10 cellular contexts compared by ENCODE assay signal in the genomic region with DNA sequence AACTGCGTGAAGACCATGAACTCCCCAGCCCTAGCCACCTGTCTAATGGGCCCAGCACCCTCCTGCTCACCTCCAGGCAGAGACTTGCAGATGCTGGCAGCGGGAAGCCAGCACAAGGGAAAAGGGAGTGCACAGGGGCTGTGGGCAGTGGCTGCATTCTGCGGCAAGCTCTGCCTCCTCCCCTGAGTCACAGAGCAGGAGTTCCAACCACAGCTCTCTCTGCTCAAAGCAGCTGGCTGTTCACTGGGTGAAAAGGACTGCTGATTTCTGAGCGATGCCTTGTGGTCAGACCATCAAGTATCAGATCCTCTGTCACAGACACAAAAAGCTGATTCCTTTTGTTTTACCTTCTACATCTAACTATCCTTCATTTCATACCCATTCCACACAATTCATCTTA. TPM values are rescaled to one million over a fixed set of nuclear protein-coding genes. Genes with fewer than 3 reads are reported as not detected.
DNase-seq lines count a peak whose midpoint lies in the region; ATAC-seq and TF ChIP-seq lines count a peak whose summit lies in the region.
"Had no signal": no experiment of that assay in that cellular context is flagged by ENCODE, and none has a peak within 500 bp of the region (broad histone marks: within the 10 kb centered on the region; RNA-seq: fewer than 3 reads in every experiment).

No MANE protein-coding gene starts in this region.

- H3K4me3 ChIP-seq in mucosa of descending colon = no peak overlapping the region
- H3K4me3 ChIP-seq: skin epidermis had no signal

- TF ChIP-seq CTCF in mucosa of descending colon (IDR thresholded peaks at IDR 0.05) = no peak

- peaks cover 2% of the 10 kb centered on the region for H3K36me3 Mint-ChIP-seq in T-helper 2 cell treated with Interferon-gamma antibody and Interleukin-4, amounts not matched to agents 5 μg/mL and 100 μg/mL, for 36 hours (ENCODE audit: low read depth)

- no peak overlapping the region for H3K27ac Mint-ChIP-seq in T-helper 2 cell treated with Interferon-gamma antibody and Interleukin-4, amounts not matched to agents 5 μg/mL and 100 μg/mL, for 36 hours

- intact Hi-C loops in mucosa of descending colon (cut with DNase I, micrococcal nuclease) (loop anchor here (10.0 kb wide), 2 partner anchors 639 to 669 kb away; no protein-coding TSS in a partner anchor), left colon (cut with DNase I, micrococcal nuclease) (loop anchor here (5.0 to 10.0 kb wide), 3 partner anchors 259 to 639 kb away; no protein-coding TSS in a partner anchor)

- peaks cover 42% of the 10 kb centered on the region for H3K27me3 Mint-ChIP-seq in T-helper 2 cell treated with Interferon-gamma antibody and Interleukin-4, amounts not matched to agents 5 μg/mL and 100 μg/mL, for 36 hours (ENCODE audit: low read depth)

- H3K9me3 Mint-ChIP-seq in T-helper 2 cell treated with Interferon-gamma antibody and Interleukin-4, amounts not matched to agents 5 μg/mL and 100 μg/mL, for 36 hours = no peaks in the 10 kb centered on the region

- peaks cover 12% of the 10 kb centered on the region for H3K4me1 ChIP-seq in mucosa of descending colon (ENCODE audit: low read depth)

- ATAC-seq in GM19025 (IDR thresholded peaks at IDR 0.05; ENCODE audit: low read depth, unreplicated experiment) (peak; percentile 87), HG03045 (IDR thresholded peaks at IDR 0.05; ENCODE audit: unreplicated experiment) (peak; percentile 71), mucosa of descending colon (no peak), left colon (no peak)

- H3K9me3 ChIP-seq in mucosa of descending colon = no peaks in the 10 kb centered on the region

- H3K4me1 Mint-ChIP-seq in T-helper 2 cell treated with Interferon-gamma antibody and Interleukin-4, amounts not matched to agents 5 μg/mL and 100 μg/mL, for 36 hours (ENCODE audit: low read depth) = peaks cover 18% of the 10 kb centered on the region

- no peak overlapping the region for H3K4me3 Mint-ChIP-seq in T-helper 2 cell treated with Interferon-gamma antibody and Interleukin-4, amounts not matched to agents 5 μg/mL and 100 μg/mL, for 36 hours

- no peaks in the 10 kb centered on the region for H3K36me3 ChIP-seq in mucosa of descending colon (ENCODE audit: low read depth)

- DNase-seq in A172 (ENCODE audit: low spot score) (peak; percentile 92), mucosa of descending colon (no peak), NCI-H526 treated with DMSO at 0.1 percent for 48 hours (lab: John Stamatoyannopoulos, UW) (no peak), NCI-H2196 treated with DMSO at 0.1 percent for 48 hours (lab: John Stamatoyannopoulos, UW; ENCODE audit: unreplicated experiment) (no peak), left colon (no peak)
- DNase-seq in T-helper 2 cell treated with Interferon-gamma antibody and Interleukin-4, amounts not matched to agents 5 μg/mL and 100 μg/mL, for 36 hours (ENCODE audit: low spot score) = peak; percentile 48

RNA-seq across cellular contexts. Expression of a gene that starts 10.5 kb away (rescaled TPM):
- total RNA-seq in A172 (2014; rRNA removed; shearing (Covaris generic)) = 4.4 TPM in 2 replicates
- total RNA-seq in mucosa of descending colon (1 to 10 TPM in 1 of 3 donors, under 1 TPM in 2; 0.22 to 1.8 (median 0.81) TPM), left colon (1 to 10 TPM; 1.4 TPM)
- total RNA-seq: epithelial cell of proximal tubule had no signal

Comparison
In these comparisons a context has a peak if more than half of its experiments do, and no peak if none do; other contexts are left out.
1. DNase-seq: peak in A172 (single experiment) and T-helper 2 cell treated with Interferon-gamma antibody and Interleukin-4, amounts not matched to agents 5 μg/mL and 100 μg/mL, for 36 hours (single experiment); none in mucosa of descending colon (0 of 3), NCI-H526 treated with DMSO at 0.1 percent for 48 hours (single experiment), NCI-H2196 treated with DMSO at 0.1 percent for 48 hours (single experiment) and left colon (0 of 2).
2. ATAC-seq: peak in GM19025 (single experiment) and HG03045 (single experiment); none in mucosa of descending colon (single experiment) and left colon (single experiment).